ENCODE assay signal across 22 cellular contexts in genomic region chr9:135043345-135043744, GRCh38. TPM values are rescaled to one million over a fixed set of nuclear protein-coding genes. Genes with fewer than 3 reads are reported as not detected.
"Had no signal": no experiment of that assay in that cellular context is flagged by ENCODE, and none has a peak within 500 bp of the region (broad histone marks: within the 10 kb centered on the region; RNA-seq: fewer than 3 reads in every experiment).

No MANE protein-coding gene starts in this region.

- H3K4me1 Mint-ChIP-seq: endodermal cell; nephron; stimulated activated naive B cell treated with anti-CD40 and anti-IgM and Interleukin-4, amounts not matched to agents 10 μg/mL and 1 μg/mL and 100 μg/mL, for 72 hours had no signal

- H3K36me3 ChIP-seq: esophagus muscularis mucosa, gastroesophageal sphincter, neural progenitor cell, ovary, spleen, suprapubic skin, transverse colon had no signal

- H3K36me3 Mint-ChIP-seq: naive thymus-derived CD4-positive, alpha-beta T cell; neural progenitor cell; stimulated activated naive B cell treated with anti-CD40 and anti-IgM and Interleukin-4, amounts not matched to agents 10 μg/mL and 1 μg/mL and 100 μg/mL, for 72 hours had no signal

- H3K27ac ChIP-seq: esophagus muscularis mucosa, foreskin keratinocyte, gastroesophageal sphincter, neural progenitor cell, ovary, psoas muscle, skin epidermis, spleen, suprapubic skin, transverse colon had no signal

- H3K4me1 ChIP-seq: esophagus muscularis mucosa, foreskin keratinocyte, gastroesophageal sphincter, neural progenitor cell, psoas muscle, spleen, transverse colon had no signal

- H3K9me3 Mint-ChIP-seq: dendritic cell treated with granulocyte-macrophage colony-stimulating factor and Interleukin-4, amounts not matched to agents 40 ng/mL and 50 ng/mL, for 4 days; endodermal cell; nephron; neural progenitor cell; stimulated activated naive B cell treated with anti-CD40 and anti-IgM and Interleukin-4, amounts not matched to agents 10 μg/mL and 1 μg/mL and 100 μg/mL, for 72 hours; stimulated activated naive CD8-positive, alpha-beta T cell treated with anti-CD3 and anti-CD28 coated beads, Interleukin-15, Interleukin-2, amounts not matched to agents 100 ng/mL and 50 ng/mL, for 24 hours had no signal

- DNase-seq: central memory CD4-positive, alpha-beta T cell; effector CD8-positive, alpha-beta T cell; endodermal cell; foreskin keratinocyte; mesenchymal stem cell; midbrain; naive thymus-derived CD4-positive, alpha-beta T cell; psoas muscle; right cardiac atrium; spleen; stimulated activated naive B cell treated with anti-CD40 and anti-IgM and Interleukin-4, amounts not matched to agents 10 μg/mL and 1 μg/mL and 100 μg/mL, for 72 hours; transverse colon had no signal

- H3K27ac Mint-ChIP-seq: dendritic cell treated with granulocyte-macrophage colony-stimulating factor and Interleukin-4, amounts not matched to agents 40 ng/mL and 50 ng/mL, for 4 days; endodermal cell; naive thymus-derived CD4-positive, alpha-beta T cell; nephron; stimulated activated naive B cell treated with anti-CD40 and anti-IgM and Interleukin-4, amounts not matched to agents 10 μg/mL and 1 μg/mL and 100 μg/mL, for 72 hours; stimulated activated naive CD8-positive, alpha-beta T cell treated with anti-CD3 and anti-CD28 coated beads, Interleukin-15, Interleukin-2, amounts not matched to agents 100 ng/mL and 50 ng/mL, for 24 hours had no signal

- H3K4me2 ChIP-seq: neural progenitor cell had no signal

- H3K4me3 Mint-ChIP-seq: dendritic cell treated with granulocyte-macrophage colony-stimulating factor and Interleukin-4, amounts not matched to agents 40 ng/mL and 50 ng/mL, for 4 days; endodermal cell; naive thymus-derived CD4-positive, alpha-beta T cell; nephron; stimulated activated naive B cell treated with anti-CD40 and anti-IgM and Interleukin-4, amounts not matched to agents 10 μg/mL and 1 μg/mL and 100 μg/mL, for 72 hours; stimulated activated naive CD8-positive, alpha-beta T cell treated with anti-CD3 and anti-CD28 coated beads, Interleukin-15, Interleukin-2, amounts not matched to agents 100 ng/mL and 50 ng/mL, for 24 hours had no signal

- H2AFZ ChIP-seq: neural progenitor cell had no signal

- H3K9me3 ChIP-seq: esophagus muscularis mucosa, gastroesophageal sphincter, ovary, psoas muscle, spleen, suprapubic skin, transverse colon had no signal

- ATAC-seq: foreskin keratinocyte; gastroesophageal sphincter; naive thymus-derived CD4-positive, alpha-beta T cell; psoas muscle; right cardiac atrium; stimulated activated naive B cell treated with anti-CD40 and anti-IgM and Interleukin-4, amounts not matched to agents 10 μg/mL and 1 μg/mL and 100 μg/mL, for 72 hours had no signal

- H3K27me3 ChIP-seq: foreskin keratinocyte, neural progenitor cell, ovary had no signal

- H3K4me3 ChIP-seq: esophagus muscularis mucosa, gastroesophageal sphincter, neural progenitor cell, ovary, psoas muscle, skin epidermis, spleen, suprapubic skin, transverse colon had no signal

RNA-seq across cellular contexts. Expression of gene OLFM1, which starts 44.1 kb away (rescaled TPM):
- total RNA-seq: epithelial cell of proximal tubule had no signal
